Comparison of ENCODE assay signal across 19 cellular contexts in genomic region chr22:27627444-27627833, GRCh38.
DNase-seq lines count a peak whose midpoint lies in the region; ATAC-seq, FAIRE-seq and TF ChIP-seq lines count a peak whose summit lies in the region.
"Had no signal": no experiment of that assay in that cellular context is flagged by ENCODE, and none has a peak within 500 bp of the region (broad histone marks: within the 10 kb centered on the region; RNA-seq: fewer than 3 reads in every experiment).

No MANE protein-coding gene starts in this region.

- BruUV-seq in K562 (replicated peaks; lab: Mats Ljungman, UMichigan) = no TSS peak

- FAIRE-seq in K562 (lab: Jason Lieb, UNC) = peak; percentile 74
- FAIRE-seq: frontal cortex had no signal

- no peaks in the 10 kb centered on the region for H3K79me2 ChIP-seq in GM23248 (ENCODE audit: insufficient read depth)
- H3K79me2 ChIP-seq in K562 (ENCODE audit: control insufficient read depth, insufficient read depth, low read length) = no peaks in the 10 kb centered on the region
- H3K79me2 ChIP-seq in neural progenitor cell (ENCODE audit: low read depth) = no peaks in the 10 kb centered on the region

- H3K4me3 Mint-ChIP-seq in neural progenitor cell = no peak overlapping the region
- H3K4me3 Mint-ChIP-seq in activated T-cell treated with anti-CD3 and anti-CD28 coated beads, Interleukin-2, amount 50 U/mL, for 24 hours = no peak overlapping the region
- H3K4me3 Mint-ChIP-seq: activated naive CD8-positive, alpha-beta T cell; CD4-positive, CD25-positive, alpha-beta regulatory T cell; effector memory CD8-positive, alpha-beta T cell; naive thymus-derived CD8-positive, alpha-beta T cell had no signal

- peak overlapping the region; percentile 91 for H3K27ac Mint-ChIP-seq in neural progenitor cell
- no peak overlapping the region for H3K27ac Mint-ChIP-seq in activated T-cell treated with anti-CD3 and anti-CD28 coated beads, Interleukin-2, amount 50 U/mL, for 24 hours
- H3K27ac Mint-ChIP-seq: activated naive CD8-positive, alpha-beta T cell; CD4-positive, CD25-positive, alpha-beta regulatory T cell; effector memory CD8-positive, alpha-beta T cell; naive thymus-derived CD8-positive, alpha-beta T cell had no signal

- no peak overlapping the region for H3K27ac ChIP-seq in GM23248
- no peak overlapping the region for H3K27ac ChIP-seq in K562 (ENCODE audit: extremely low read depth, low read depth, low read length)
- no peak overlapping the region for H3K27ac ChIP-seq in neural progenitor cell
- H3K27ac ChIP-seq: cardiac muscle cell, lower lobe of right lung had no signal

- H3K9me1 ChIP-seq in K562 (ENCODE audit: control insufficient read depth, insufficient read depth, low read length) = no peaks in the 10 kb centered on the region

- in situ Hi-C loops in GM23248 (cut with MboI) = no loop called here
- in situ Hi-C loops in K562 (cut with MboI) = no loop called here

- H4K20me1 ChIP-seq in GM23248 (ENCODE audit: insufficient read depth) (no peaks in the 10 kb centered on the region), K562 (replicated peaks; ENCODE audit: control insufficient read depth, insufficient read depth, low read length) (no peaks in the 10 kb centered on the region), neural progenitor cell (ENCODE audit: low read depth) (no peaks in the 10 kb centered on the region)

- H3K36me3 ChIP-seq in GM23248 (ENCODE audit: low read depth) (no peaks in the 10 kb centered on the region), K562 (ENCODE audit: control insufficient read depth, insufficient read depth, low read length) (no peaks in the 10 kb centered on the region), neural progenitor cell (no peaks in the 10 kb centered on the region)
- H3K36me3 ChIP-seq: cardiac muscle cell, lower lobe of right lung had no signal

- H3K9me3 Mint-ChIP-seq in neural progenitor cell = peaks cover 4% of the 10 kb centered on the region
- H3K9me3 Mint-ChIP-seq in activated T-cell treated with anti-CD3 and anti-CD28 coated beads, Interleukin-2, amount 50 U/mL, for 24 hours = no peaks in the 10 kb centered on the region
- H3K9me3 Mint-ChIP-seq: effector memory CD8-positive, alpha-beta T cell; naive thymus-derived CD8-positive, alpha-beta T cell had no signal

- no peaks in the 10 kb centered on the region for H3K4me1 ChIP-seq in GM23248 (ENCODE audit: insufficient read depth)
- H3K4me1 ChIP-seq in K562 (replicated peaks in 1 of 2; ENCODE audit: control insufficient read depth in 2 of 2, insufficient read depth in 2 of 2, low read length in 2 of 2) = no peaks in the 10 kb centered on the region; a peak in 1 of 5 replicates
- peaks cover 18% of the 10 kb centered on the region for H3K4me1 ChIP-seq in neural progenitor cell
- H3K4me1 ChIP-seq: lower lobe of right lung had no signal

- H2AFZ ChIP-seq in GM23248 (no peak overlapping the region), K562 (ENCODE audit: low read depth, low read length) (peak overlapping the region; percentile 67), neural progenitor cell (replicated peaks) (peak overlapping the region; percentile 63)

- peak in 1 of 2 experiments; percentile 30; a peak in 1 of 4 replicates for TF ChIP-seq RAD21 in K562 (CRISPR knock-in tag; conservative IDR thresholded peaks at IDR 0.05 in 1 of 2, IDR thresholded peaks at IDR 0.05 in 1 of 2)

- H3K9me2 ChIP-seq in GM23248 (ENCODE audit: insufficient read depth) = no peaks in the 10 kb centered on the region

- ATAC-seq in K562 = peak; percentile 97
- ATAC-seq: effector memory CD8-positive, alpha-beta T cell; lower lobe of right lung; naive thymus-derived CD8-positive, alpha-beta T cell had no signal

- POLR2A ChIA-PET in K562 (lab: Yijun Ruan, JAX) = interaction anchor here (0.7 to 1.0 kb wide), 2 partner anchors 8 to 13 kb away, joined by 3 read pairs; no protein-coding TSS in a partner anchor

- H3K4me1 Mint-ChIP-seq in neural progenitor cell = peaks cover 47% of the 10 kb centered on the region
- no peaks in the 10 kb centered on the region for H3K4me1 Mint-ChIP-seq in activated T-cell treated with anti-CD3 and anti-CD28 coated beads, Interleukin-2, amount 50 U/mL, for 24 hours (ENCODE audit: low read depth)
- H3K4me1 Mint-ChIP-seq: CD4-positive, CD25-positive, alpha-beta regulatory T cell; naive thymus-derived CD8-positive, alpha-beta T cell had no signal

- H3F3A ChIP-seq in GM23248 (ENCODE audit: insufficient read depth) (no peaks in the 10 kb centered on the region), neural progenitor cell (ENCODE audit: low read depth) (peaks cover 44% of the 10 kb centered on the region)

- DNase-seq in GM23248 (peak; percentile 20), NB4 (ENCODE audit: low read depth) (peak; percentile 69), K562 (ENCODE audit: extremely low read depth in 1 of 4, low spot score in 3 of 4) (peak; percentile 40 to 51 (median 44)), neural progenitor cell (ENCODE audit: low spot score) (no peak), UCSD-AML1 (lab: John Stamatoyannopoulos, UW; ENCODE audit: unreplicated experiment) (no peak), GF-D8 (lab: John Stamatoyannopoulos, UW) (no peak)
- no peak for DNase-seq in stimulated activated CD4-positive, alpha-beta T cell treated with anti-CD3 and anti-CD28 coated beads, Interleukin-1b, Interleukin-23, amount 100 ng/mL, for 48 hours
- DNase-seq in activated T-cell treated with anti-CD3 and anti-CD28 coated beads, Interleukin-2, amount 50 U/mL, for 24 hours = no peak
- DNase-seq: activated CD8-positive, alpha-beta memory T cell treated with anti-CD3 and anti-CD28 coated beads, Interleukin-2, amount 50 U/mL, for 48 hours; CD4-positive, CD25-positive, alpha-beta regulatory T cell; effector memory CD8-positive, alpha-beta T cell; EL; lower lobe of right lung; naive thymus-derived CD8-positive, alpha-beta T cell; NCI-H2029 treated with DMSO at 0.1 percent for 48 hours; substantia nigra had no signal

- CTCF ChIA-PET in K562 (lab: Yijun Ruan, JAX; ENCODE audit: low intra/inter-chr PET ratio) = no interaction called here

- whole genome bisulfite sequencing in GM23248 (ENCODE audit: low coverage in 1 of 2, low lambda C conversion rate in 2 of 2, missing lambda C conversion rate in 2 of 2), 2 experiments = 93 to 95% methylated on average over 9 of the region's 9 CpGs
- 1% methylated on average over 8 of the region's 9 CpGs for WGBS in K562 (ENCODE audit: insufficient coverage, low coverage, missing lambda C conversion rate)

- H3K36me3 Mint-ChIP-seq in neural progenitor cell = peaks cover 2% of the 10 kb centered on the region
- H3K36me3 Mint-ChIP-seq in activated T-cell treated with anti-CD3 and anti-CD28 coated beads, Interleukin-2, amount 50 U/mL, for 24 hours (ENCODE audit: low read depth) = no peaks in the 10 kb centered on the region
- H3K36me3 Mint-ChIP-seq: activated naive CD8-positive, alpha-beta T cell; CD4-positive, CD25-positive, alpha-beta regulatory T cell; naive thymus-derived CD8-positive, alpha-beta T cell had no signal

- H3K9ac ChIP-seq in GM23248 (no peak overlapping the region), K562 (ENCODE audit: insufficient read depth in 1 of 2, low read depth in 2 of 2, low read length in 2 of 2) (no peak overlapping the region), neural progenitor cell (no peak overlapping the region)

- peaks cover 23% of the 10 kb centered on the region for H3K27me3 Mint-ChIP-seq in neural progenitor cell (ENCODE audit: insufficient read depth, low read depth)
- H3K27me3 Mint-ChIP-seq in activated T-cell treated with anti-CD3 and anti-CD28 coated beads, Interleukin-2, amount 50 U/mL, for 24 hours = peaks cover under 1% of the 10 kb centered on the region
- H3K27me3 Mint-ChIP-seq: activated naive CD8-positive, alpha-beta T cell; effector memory CD8-positive, alpha-beta T cell had no signal

- intact Hi-C loops in K562 (cut with micrococcal nuclease) = no loop called here

- H3K4me3 ChIP-seq in GM23248 (no peak overlapping the region), NB4 (ENCODE audit: low read depth, low read length) (no peak overlapping the region), K562 (no peak overlapping the region), neural progenitor cell (no peak overlapping the region)
- H3K4me3 ChIP-seq: cardiac muscle cell, lower lobe of right lung had no signal

- H3K27me3 ChIP-seq in GM23248 (replicated peaks; ENCODE audit: insufficient read depth) = no peaks in the 10 kb centered on the region
- H3K27me3 ChIP-seq in K562 (ENCODE audit: control insufficient read depth in 2 of 2, insufficient read depth in 2 of 2, low read length in 2 of 2) = peaks cover 0 to 12% of the 10 kb centered on the region in 2 experiments; a peak in 2 of 5 replicates
- no peaks in the 10 kb centered on the region for H3K27me3 ChIP-seq in neural progenitor cell
- H3K27me3 ChIP-seq: cardiac muscle cell had no signal

- H3K9me3 ChIP-seq in GM23248 (ENCODE audit: low read depth) (no peaks in the 10 kb centered on the region), K562 (replicated peaks; ENCODE audit: control insufficient read depth, insufficient read depth, low read depth, low read length) (no peaks in the 10 kb centered on the region), neural progenitor cell (ENCODE audit: low read depth) (no peaks in the 10 kb centered on the region)
- H3K9me3 ChIP-seq: lower lobe of right lung had no signal

- TF ChIP-seq EP300 in K562 (IDR thresholded peaks at IDR 0.05; ENCODE audit: low read length) = no peak

- H3K4me2 ChIP-seq in GM23248 (ENCODE audit: unreplicated experiment) = no peak overlapping the region
- peak overlapping the region; percentile 16; the same call in 1 of the 2 replicates for H3K4me2 ChIP-seq in K562 (ENCODE audit: insufficient read depth, low read length)
- H3K4me2 ChIP-seq in neural progenitor cell = no peak overlapping the region

- TF ChIP-seq CTCF in NB4 (IDR thresholded peaks at IDR 0.05; ENCODE audit: low read depth, low read length) = peak; percentile 38
- TF ChIP-seq CTCF in K562 (IDR thresholded peaks at IDR 0.05 in 2 of 3, conservative IDR thresholded peaks at IDR 0.05 in 1 of 3; ENCODE audit: insufficient read depth in 2 of 3, low read depth in 1 of 3, low read length in 3 of 3) = peak in 2 of 3 experiments; percentile 44 to 49; a peak in 3 of 6 replicates
- peak; percentile 43 for TF ChIP-seq CTCF in neural progenitor cell (IDR thresholded peaks at IDR 0.05)

- no peak for TF ChIP-seq POLR2A in NB4 (IDR thresholded peaks at IDR 0.05; ENCODE audit: extremely low read depth, insufficient read length)
- no peak for TF ChIP-seq POLR2A in K562 (conservative IDR thresholded peaks at IDR 0.05)

TF ChIP-seq in K562, 482 proteins besides CTCF, POLR2A, EP300 and RAD21 (continues in another document):
- no peak for TF ChIP-seq ZBTB8A (IDR thresholded peaks at IDR 0.05; ENCODE audit: partially characterized antibody)
- TF ChIP-seq NCOA1 (IDR thresholded peaks at IDR 0.05; ENCODE audit: low read depth) = no peak
- TF ChIP-seq SOX6 (IDR thresholded peaks at IDR 0.05) = no peak

Comparison
In these comparisons a context has a peak if more than half of its experiments do, and no peak if none do; other contexts are left out.
1. DNase-seq: peak in GM23248 (single experiment), NB4 (single experiment) and K562 (4 of 4); none in neural progenitor cell (single experiment), stimulated activated CD4-positive, alpha-beta T cell treated with anti-CD3 and anti-CD28 coated beads, Interleukin-1b, Interleukin-23, amount 100 ng/mL, for 48 hours (single experiment), UCSD-AML1 (single experiment), GF-D8 (single experiment) and activated T-cell treated with anti-CD3 and anti-CD28 coated beads, Interleukin-2, amount 50 U/mL, for 24 hours (single experiment).
2. Peak in every context shown above with its lines, with median percentiles within 50 percentile points of each other: CTCF ChIP-seq.